19 cellular contexts compared by ENCODE assay signal in genomic region chr9:83012160-83012559, GRCh38. TPM values are rescaled to one million over a fixed set of nuclear protein-coding genes. Genes with fewer than 3 reads are reported as not detected.
DNase-seq lines count a peak whose midpoint lies in the region; ATAC-seq and TF ChIP-seq lines count a peak whose summit lies in the region.
"Had no signal": no experiment of that assay in that cellular context is flagged by ENCODE, and none has a peak within 500 bp of the region (broad histone marks: within the 10 kb centered on the region; RNA-seq: fewer than 3 reads in every experiment).

No MANE protein-coding gene starts in this region.

- peak overlapping the region; percentile 39 for H3K27ac ChIP-seq in left ventricle myocardium inferior (replicated peaks)

- H3K9me3 ChIP-seq in left ventricle myocardium inferior (replicated peaks) = no peaks in the 10 kb centered on the region

- no peak overlapping the region for H3K4me3 ChIP-seq in left ventricle myocardium inferior
- H3K4me3 ChIP-seq: GM23338, K562 had no signal

- ATAC-seq in Right ventricle myocardium inferior = no peak
- ATAC-seq: CD8-positive, alpha-beta T cell; GM23338; K562; Panc1; SK-N-SH treated with all-trans-retinoic acid at 6 μM for 48 hours had no signal

- no peak for DNase-seq in left ventricle myocardium inferior
- DNase-seq in Right ventricle myocardium inferior (ENCODE audit: missing footprints) = no peak
- DNase-seq in OCI-M1 (lab: John Stamatoyannopoulos, UW) = peak; percentile 27
- DNase-seq in iris pigment epithelial cell (ENCODE audit: low read depth) = peak; percentile 23
- no peak for DNase-seq in islet precursor cell
- DNase-seq in SHP77 (lab: John Stamatoyannopoulos, UW) = no peak
- DNase-seq in GDM1 (lab: John Stamatoyannopoulos, UW) = no peak
- DNase-seq: CD8-positive, alpha-beta T cell; GF-D8; NCI-H1105; NCI-H1694; NCI-H2227 treated with DMSO at 0.1 percent for 48 hours; NCI-H524; SHP77 treated with DMSO at 0.1 percent for 48 hours had no signal

- no peak for TF ChIP-seq CTCF in left ventricle myocardium inferior (IDR thresholded peaks at IDR 0.05; ENCODE audit: borderline replicate concordance)

- intact Hi-C loops in left ventricle myocardium inferior (cut with micrococcal nuclease) = no loop called here
- intact Hi-C loops in Right ventricle myocardium inferior (cut with DNase I) = no loop called here

- no peaks in the 10 kb centered on the region for H3K36me3 ChIP-seq in left ventricle myocardium inferior

- H3K27me3 ChIP-seq in left ventricle myocardium inferior (ENCODE audit: low read depth) = no peaks in the 10 kb centered on the region

- peaks cover 3% of the 10 kb centered on the region for H3K4me1 ChIP-seq in left ventricle myocardium inferior

RNA-seq across cellular contexts. Expression of gene RASEF, which starts 50.8 kb away (rescaled TPM):
- total RNA-seq in left ventricle myocardium inferior (0.05 TPM), Right ventricle myocardium inferior (0.03 TPM)
- total RNA-seq: B cell; CD8-positive, alpha-beta T cell had no signal

Comparison
In these comparisons a context has a peak if more than half of its experiments do, and no peak if none do; other contexts are left out.
1. DNase-seq: peak in OCI-M1 (single experiment) and iris pigment epithelial cell (single experiment); none in left ventricle myocardium inferior (single experiment), Right ventricle myocardium inferior (single experiment), islet precursor cell (single experiment), SHP77 (0 of 2) and GDM1 (single experiment).